In the genomic region with DNA sequence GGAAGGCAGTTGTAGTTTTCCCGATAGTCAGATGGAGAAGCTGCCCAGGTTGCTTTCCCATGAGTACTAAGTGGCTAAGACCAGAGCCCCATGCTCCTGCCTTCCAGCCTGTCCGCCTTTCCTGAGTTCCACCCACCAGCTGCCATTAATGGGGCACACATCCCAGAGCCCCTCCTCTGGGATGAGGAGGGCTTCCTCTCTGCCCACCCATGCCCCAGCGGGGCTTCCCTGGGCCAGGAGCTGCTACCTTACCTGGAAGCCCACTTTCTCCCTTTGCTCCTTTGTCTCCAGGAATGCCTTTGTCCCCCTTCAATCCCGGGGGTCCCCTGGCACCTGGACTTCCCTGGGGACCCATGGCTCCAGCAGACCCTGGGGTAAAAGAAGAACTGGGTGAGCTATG, we compare ENCODE assay signal across 25 cellular contexts. TPM values are rescaled to one million over a fixed set of nuclear protein-coding genes. Genes with fewer than 3 reads are reported as not detected.
A peak's percentile ranks its signal among the peaks of the same experiment; 100 is the strongest.
DNase-seq lines count a peak whose midpoint lies in the region; FAIRE-seq and TF ChIP-seq lines count a peak whose summit lies in the region.
"Had no signal": no experiment of that assay in that cellular context is flagged by ENCODE, and none has a peak within 500 bp of the region (broad histone marks: within the 10 kb centered on the region; RNA-seq: fewer than 3 reads in every experiment).

No MANE protein-coding gene starts in this region.

- H3K9me3 Mint-ChIP-seq in nephron progenitor cell (no peaks in the 10 kb centered on the region), type B pancreatic cell (no peaks in the 10 kb centered on the region)
- H3K9me3 Mint-ChIP-seq in activated naive CD4-positive, alpha-beta T cell treated with anti-CD3 and anti-CD28 coated beads for 36 hours, result no peaks in the 10 kb centered on the region
- H3K9me3 Mint-ChIP-seq: CD4-positive, CD25-positive, alpha-beta regulatory T cell; CD8-positive, alpha-beta memory T cell had no signal

- H3K4me1 ChIP-seq in esophagus muscularis mucosa, result no peaks in the 10 kb centered on the region
- no peaks in the 10 kb centered on the region for H3K4me1 ChIP-seq in small intestine (ENCODE audit: control insufficient read depth in 2 of 2, insufficient read depth in 1 of 2, low read depth in 1 of 2, low read length in 1 of 2)
- H3K4me1 ChIP-seq: HAP-1 had no signal

- H3K27ac ChIP-seq in esophagus muscularis mucosa (replicated peaks in 1 of 4), result no peak overlapping the region
- H3K27ac ChIP-seq in coronary artery, result no peak overlapping the region
- H3K27ac ChIP-seq in small intestine (ENCODE audit: low read depth in 1 of 2, low read length in 1 of 2), result no peak overlapping the region
- H3K27ac ChIP-seq: GM23248 had no signal

- no peak for FAIRE-seq in small intestine (lab: Jason Lieb, UNC)
- FAIRE-seq: GM12878, HepG2 had no signal

- H3K27ac Mint-ChIP-seq in nephron progenitor cell (peak overlapping the region; percentile 29), type B pancreatic cell (no peak overlapping the region)
- no peak overlapping the region for H3K27ac Mint-ChIP-seq in activated naive CD4-positive, alpha-beta T cell treated with anti-CD3 and anti-CD28 coated beads for 36 hours
- H3K27ac Mint-ChIP-seq: CD8-positive, alpha-beta memory T cell had no signal

- CTCF ChIA-PET in activated naive CD4-positive, alpha-beta T cell treated with anti-CD3 and anti-CD28 coated beads for 36 hours (lab: Charles Lee), result interaction anchor here (1.3 kb wide), 1 partner anchor 12 kb away, joined by 3 read pairs; no protein-coding TSS in a partner anchor

- TF ChIP-seq POLR2A in esophagus muscularis mucosa (IDR thresholded peaks at IDR 0.05; ENCODE audit: low read depth), result no peak

- H3K27me3 ChIP-seq in esophagus muscularis mucosa (no peaks in the 10 kb centered on the region), small intestine (ENCODE audit: control insufficient read depth in 2 of 2, insufficient read depth in 2 of 2, low read length in 2 of 2) (no peaks in the 10 kb centered on the region)

- intact Hi-C loops in esophagus muscularis mucosa (cut with DNase I), result no loop called here
- intact Hi-C loops in activated naive CD4-positive, alpha-beta T cell treated with anti-CD3 and anti-CD28 coated beads for 36 hours (cut with micrococcal nuclease), result no loop called here

- H3K4me3 ChIP-seq in esophagus muscularis mucosa, result no peak overlapping the region
- no peak overlapping the region for H3K4me3 ChIP-seq in coronary artery
- no peak overlapping the region for H3K4me3 ChIP-seq in small intestine (ENCODE audit: low read depth in 1 of 2, low read length in 2 of 2)
- H3K4me3 ChIP-seq: BLaER1 treated with 17β-estradiol and CSF1 and Interleukin-3, amounts not matched to agents 10 nM and 100 nM; GM12878; GM23248; HAP-1 had no signal

- peaks cover 0 to 7% (median 4%) of the 10 kb centered on the region in 4 donors for H3K36me3 ChIP-seq in esophagus muscularis mucosa
- no peaks in the 10 kb centered on the region for H3K36me3 ChIP-seq in small intestine (ENCODE audit: control insufficient read depth in 2 of 2, insufficient read depth in 2 of 2, low read length in 2 of 2)
- H3K36me3 ChIP-seq: BLaER1 treated with 17β-estradiol and CSF1 and Interleukin-3, amounts not matched to agents 10 nM and 100 nM; HAP-1 had no signal

- H3K9me3 ChIP-seq in esophagus muscularis mucosa, result no peaks in the 10 kb centered on the region
- H3K9me3 ChIP-seq in small intestine (ENCODE audit: control insufficient read depth, low read depth), result no peaks in the 10 kb centered on the region
- H3K9me3 ChIP-seq: BLaER1 treated with 17β-estradiol and CSF1 and Interleukin-3, amounts not matched to agents 10 nM and 100 nM; HAP-1 had no signal

- H3K4me1 Mint-ChIP-seq in nephron progenitor cell (no peaks in the 10 kb centered on the region), type B pancreatic cell (ENCODE audit: unreplicated experiment) (no peaks in the 10 kb centered on the region)
- H3K4me1 Mint-ChIP-seq in activated naive CD4-positive, alpha-beta T cell treated with anti-CD3 and anti-CD28 coated beads for 36 hours (ENCODE audit: low read depth), result peaks cover 14% of the 10 kb centered on the region

- peaks cover 16% of the 10 kb centered on the region for H3K27me3 Mint-ChIP-seq in nephron progenitor cell (ENCODE audit: low read depth, poor library complexity)
- peaks cover 20% of the 10 kb centered on the region for H3K27me3 Mint-ChIP-seq in type B pancreatic cell
- H3K27me3 Mint-ChIP-seq in activated naive CD4-positive, alpha-beta T cell treated with anti-CD3 and anti-CD28 coated beads for 36 hours (ENCODE audit: low read depth), result no peaks in the 10 kb centered on the region

- TF ChIP-seq CTCF in esophagus muscularis mucosa (IDR thresholded peaks at IDR 0.05) (no peak), nephron progenitor cell (IDR thresholded peaks at IDR 0.05) (no peak), type B pancreatic cell (conservative IDR thresholded peaks at IDR 0.05) (no peak), coronary artery (IDR thresholded peaks at IDR 0.05) (no peak)

- H3K4me3 Mint-ChIP-seq in nephron progenitor cell (no peak overlapping the region), type B pancreatic cell (no peak overlapping the region)
- H3K4me3 Mint-ChIP-seq in activated naive CD4-positive, alpha-beta T cell treated with anti-CD3 and anti-CD28 coated beads for 36 hours, result no peak overlapping the region
- H3K4me3 Mint-ChIP-seq: B cell; CD4-positive, CD25-positive, alpha-beta regulatory T cell; CD8-positive, alpha-beta memory T cell had no signal

- TF ChIP-seq EP300 in esophagus muscularis mucosa (IDR thresholded peaks at IDR 0.05), result no peak

- H3K36me3 Mint-ChIP-seq in nephron progenitor cell (ENCODE audit: low read depth) (peaks cover 7% of the 10 kb centered on the region), type B pancreatic cell (no peaks in the 10 kb centered on the region)
- H3K36me3 Mint-ChIP-seq in activated naive CD4-positive, alpha-beta T cell treated with anti-CD3 and anti-CD28 coated beads for 36 hours (ENCODE audit: low read depth), result no peaks in the 10 kb centered on the region
- H3K36me3 Mint-ChIP-seq: CD4-positive, CD25-positive, alpha-beta regulatory T cell; CD8-positive, alpha-beta memory T cell had no signal

- WGBS in esophagus muscularis mucosa, result 99% methylated on average over 4 of the region's 4 CpGs
- WGBS in small intestine, 3 donors, result 88 to 91% (median 89%) methylated on average over 4 of the region's 4 CpGs

- peak; percentile 52 for DNase-seq in activated CD8-positive, alpha-beta memory T cell treated with anti-CD3 and anti-CD28 coated beads for 24 hours
- DNase-seq in activated CD8-positive, alpha-beta memory T cell treated with anti-CD3 and anti-CD28 coated beads, Interleukin-2, amount 50 U/mL, for 4 hours, result no peak
- DNase-seq in esophagus muscularis mucosa (ENCODE audit: extremely low spot score) (peak; percentile 88), nephron progenitor cell (no peak), type B pancreatic cell (ENCODE audit: extremely low spot score, unreplicated experiment) (peak; percentile 40), coronary artery (ENCODE audit: low spot score) (no peak), small intestine (no peak)
- DNase-seq in activated naive CD4-positive, alpha-beta T cell treated with anti-CD3 and anti-CD28 coated beads for 36 hours, result no peak
- DNase-seq: 8988T; CD4-positive, CD25-positive, alpha-beta regulatory T cell; CD8-positive, alpha-beta memory T cell; COR-L47; DMS53; DND-41; EL; GM23248 had no signal

RNA-seq across cellular contexts. Expression of gene SFTPD, which starts 7.8 kb away (rescaled TPM):
- total RNA-seq in esophagus muscularis mucosa (1 to 10 TPM in 3 of 4 donors, under 1 TPM in 1; 0.83 to 3.0 (median 1.5) TPM), type B pancreatic cell (ENCODE audit: low replicate concordance) (0.24 and 0.38 TPM in 2 replicates)
- not detected for total RNA-seq in activated naive CD4-positive, alpha-beta T cell treated with anti-CD3 and anti-CD28 coated beads for 36 hours
- polyA plus RNA-seq in small intestine, result 1 to 10 TPM in 1 of 3 donors, under 1 TPM in 2; 0.18 to 1.1 (median 0.81) TPM
- total RNA-seq: A673; CD4-positive, CD25-positive, alpha-beta regulatory T cell; CD8-positive, alpha-beta memory T cell; G401; GM23248; H4; HepG2 had no signal
- polyA plus RNA-seq: AG04450; CD4-positive, CD25-positive, alpha-beta regulatory T cell; CD8-positive, alpha-beta memory T cell; GM12878; HepG2 had no signal

Comparison
In these comparisons a context has a peak if more than half of its experiments do, and no peak if none do; other contexts are left out.
1. DNase-seq: peak in activated CD8-positive, alpha-beta memory T cell treated with anti-CD3 and anti-CD28 coated beads for 24 hours (single experiment), esophagus muscularis mucosa (single experiment) and type B pancreatic cell (single experiment); none in activated CD8-positive, alpha-beta memory T cell treated with anti-CD3 and anti-CD28 coated beads, Interleukin-2, amount 50 U/mL, for 4 hours (single experiment), nephron progenitor cell (single experiment), activated naive CD4-positive, alpha-beta T cell treated with anti-CD3 and anti-CD28 coated beads for 36 hours (single experiment), coronary artery (single experiment) and small intestine (single experiment).